ENCODE assay signal across 8 cellular contexts in the genomic region with DNA sequence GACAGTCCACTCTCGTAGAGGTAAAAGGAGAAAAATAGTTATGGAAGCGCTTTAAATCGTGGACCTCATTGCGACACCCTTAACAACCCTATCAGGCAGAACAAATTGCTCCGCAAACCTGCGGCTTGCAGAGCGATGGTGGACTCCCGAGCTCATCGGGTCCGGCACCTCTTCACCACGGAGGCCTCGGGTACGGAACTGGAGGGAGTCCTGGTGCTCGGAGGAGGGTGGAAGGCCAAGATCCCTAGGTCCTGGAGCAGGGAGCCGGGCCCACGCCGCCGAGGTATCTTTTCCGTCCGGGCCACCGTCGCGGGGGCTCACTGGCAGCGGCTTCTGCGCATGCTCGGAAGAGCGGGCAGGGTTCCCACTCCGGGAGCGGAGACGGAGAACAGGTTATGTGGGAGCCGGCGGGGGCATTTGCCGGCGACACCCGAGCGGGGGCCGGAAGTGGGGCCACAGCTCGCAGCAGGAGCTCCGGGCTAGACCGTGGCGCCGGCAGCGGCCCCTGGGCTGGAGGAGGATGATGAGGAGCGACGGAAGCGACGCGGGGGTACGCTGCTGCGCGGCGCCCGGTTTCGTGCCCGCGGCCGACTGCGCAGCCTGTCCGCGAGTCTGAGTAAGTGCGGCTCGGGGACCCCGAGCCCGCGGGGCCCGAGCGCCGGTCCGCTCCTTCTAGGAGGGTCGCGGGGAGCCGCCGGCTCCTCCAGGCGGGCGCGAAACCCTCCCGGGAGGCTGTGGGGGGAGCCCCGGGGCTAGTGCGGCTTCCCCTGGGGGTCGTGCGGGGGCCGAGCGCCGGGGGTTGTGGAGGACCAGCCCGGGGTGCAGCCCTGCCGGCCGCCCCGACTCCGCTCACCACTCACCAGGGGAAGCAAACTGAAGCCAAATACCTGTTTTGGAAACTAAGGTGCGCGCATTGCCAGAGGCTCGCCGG. TPM values are rescaled to one million over a fixed set of nuclear protein-coding genes. Genes with fewer than 3 reads are reported as not detected.
A peak's percentile ranks its signal among the peaks of the same experiment; 100 is the strongest.
DNase-seq lines count a peak whose midpoint lies in the region; ATAC-seq and TF ChIP-seq lines count a peak whose summit lies in the region.

ABHD13 (plus strand) TSS at position 349 of the 931 bp plus-strand sequence. CDS start 10,827 bp downstream, outside the sequence.

- H3K36me3 ChIP-seq in ovary = no peaks in the 10 kb centered on the region
- no peaks in the 10 kb centered on the region for H3K36me3 ChIP-seq in thymus (ENCODE audit: control insufficient read depth, insufficient read depth)

- WGBS in ovary, 3 donors = 0 to 1% (median 0%) methylated on average over 63 to 93 of the region's 93 CpGs
- WGBS in thymus = under 1% methylated on average over 93 of the region's 93 CpGs

- intact Hi-C loops in Right ventricle myocardium inferior (cut with DNase I) = no loop called here
- intact Hi-C loops in ovary (cut with DNase I) = no loop called here

- peaks cover 42% of the 10 kb centered on the region for H3K4me1 Mint-ChIP-seq in activated naive CD8-positive, alpha-beta T cell treated with anti-CD3 and anti-CD28 coated beads for 36 hours

- TF ChIP-seq CTCF in ovary (IDR thresholded peaks at IDR 0.05) = peak in 1 of 3 donors; percentile 16

- H3K27me3 ChIP-seq in ovary (no peaks in the 10 kb centered on the region), thymus (ENCODE audit: control insufficient read depth, insufficient read depth) (no peaks in the 10 kb centered on the region)

- H3K4me3 Mint-ChIP-seq in activated naive CD8-positive, alpha-beta T cell treated with anti-CD3 and anti-CD28 coated beads for 36 hours = peak within 1 kb of the TSS; percentile 91

- peak; percentile 79 for ATAC-seq in HG02610 (IDR thresholded peaks at IDR 0.05; ENCODE audit: unreplicated experiment)
- ATAC-seq in Right ventricle myocardium inferior = peak; percentile 91

- peaks cover 4% of the 10 kb centered on the region for H3K27me3 Mint-ChIP-seq in activated naive CD8-positive, alpha-beta T cell treated with anti-CD3 and anti-CD28 coated beads for 36 hours

- TF ChIP-seq POLR2A in GM10847 (IDR thresholded peaks at IDR 0.05; ENCODE audit: extremely low read depth, insufficient read length) (peak; percentile 77), ovary (IDR thresholded peaks at IDR 0.05) (peak; percentile 65)

- H3K4me3 ChIP-seq in ovary (peak within 1 kb of the TSS; percentile 92), thymus (ENCODE audit: low read length) (peak within 1 kb of the TSS; percentile 100)

- H3K27ac ChIP-seq in ovary (peak within 1 kb of the TSS; percentile 33 to 66), thymus (ENCODE audit: low read depth) (peak within 1 kb of the TSS; percentile 97)

- H3K9me3 ChIP-seq in ovary = no peaks in the 10 kb centered on the region
- H3K9me3 ChIP-seq in thymus (ENCODE audit: control insufficient read depth) = no peaks in the 10 kb centered on the region

- DNase-seq in NCI-H1092 (lab: John Stamatoyannopoulos, UW) (peak; percentile 97), SKM-1 (lab: John Stamatoyannopoulos, UW; ENCODE audit: unreplicated experiment) (peak; percentile 83), Right ventricle myocardium inferior (ENCODE audit: missing footprints) (peak; percentile 95), ovary (peak; percentile 86 to 96 (median 91))
- DNase-seq in activated naive CD8-positive, alpha-beta T cell treated with anti-CD3 and anti-CD28 coated beads for 36 hours = peak; percentile 94

- peaks cover 10% of the 10 kb centered on the region for H3K36me3 Mint-ChIP-seq in activated naive CD8-positive, alpha-beta T cell treated with anti-CD3 and anti-CD28 coated beads for 36 hours

- H3K9me3 Mint-ChIP-seq in activated naive CD8-positive, alpha-beta T cell treated with anti-CD3 and anti-CD28 coated beads for 36 hours = no peaks in the 10 kb centered on the region

- peak; percentile 2 for TF ChIP-seq EP300 in ovary (IDR thresholded peaks at IDR 0.05)

- peaks cover 9% of the 10 kb centered on the region for H3K4me1 ChIP-seq in ovary (ENCODE audit: insufficient read depth)
- H3K4me1 ChIP-seq in thymus (ENCODE audit: control insufficient read depth, insufficient read depth, low read length) = peaks cover 9% of the 10 kb centered on the region

- H3K27ac Mint-ChIP-seq in activated naive CD8-positive, alpha-beta T cell treated with anti-CD3 and anti-CD28 coated beads for 36 hours = peak within 1 kb of the TSS; percentile 95

RNA-seq across cellular contexts. Expression of gene ABHD13, which starts in this region (rescaled TPM):
- total RNA-seq in activated naive CD8-positive, alpha-beta T cell treated with anti-CD3 and anti-CD28 coated beads for 36 hours = 1 to 10 TPM; 5.2 to 5.3 TPM
- 4.9 TPM for total RNA-seq in Right ventricle myocardium inferior
- 10 to 100 TPM in 1 of 7 donors, 1 to 10 TPM in 6; 7.2 to 13.7 (median 9.4) TPM for total RNA-seq in ovary
- polyA plus RNA-seq in ovary = 1 to 10 TPM; 6.0 to 6.3 TPM
- 9.6 TPM for polyA plus RNA-seq in thymus

Comparison
In these comparisons a context has a peak if more than half of its experiments do, and no peak if none do; other contexts are left out.
1. Peak in every context shown above with its lines: DNase-seq, ATAC-seq, H3K4me3 ChIP-seq and H3K27ac ChIP-seq.